8 cellular contexts compared by ENCODE assay signal in the genomic region with DNA sequence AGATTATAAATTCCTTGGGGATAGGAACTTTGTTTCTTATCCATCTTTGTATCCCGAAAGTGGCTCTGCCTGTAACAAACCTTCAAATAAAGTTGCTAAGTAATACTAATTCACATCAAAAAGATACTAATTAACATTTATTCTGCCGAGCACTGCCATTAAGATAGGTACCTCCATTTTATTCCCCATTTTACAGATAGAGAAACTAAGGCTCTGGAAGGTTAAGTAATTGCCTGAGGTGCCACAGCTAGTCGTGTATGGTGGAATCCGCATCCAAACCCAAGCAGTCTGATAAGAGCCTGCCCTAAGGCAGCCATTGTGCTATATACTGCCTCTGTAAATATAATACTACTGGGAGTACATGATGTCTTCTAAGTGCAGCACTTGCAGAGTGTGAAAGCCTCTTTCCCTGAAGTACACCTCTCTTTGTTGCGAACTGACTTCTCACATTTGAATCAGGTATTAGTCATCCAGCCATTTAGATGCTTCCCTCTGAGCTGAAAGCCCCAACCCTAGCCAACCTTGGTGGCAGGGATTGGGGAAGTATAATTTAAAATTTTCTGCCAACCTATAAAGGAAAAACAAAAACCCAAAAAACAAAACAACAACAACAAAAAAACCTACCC.
A peak's percentile ranks its signal among the peaks of the same experiment; 100 is the strongest.
DNase-seq lines count a peak whose midpoint lies in the region; ATAC-seq and TF ChIP-seq lines count a peak whose summit lies in the region.

No MANE protein-coding gene starts in this region.

- peaks cover 16 to 35% (median 27%) of the 10 kb centered on the region in 4 donors for H3K4me1 ChIP-seq in upper lobe of left lung

- H3K4me3 Mint-ChIP-seq in activated T-cell treated with anti-CD3 and anti-CD28 coated beads, Interleukin-2, amount 50 U/mL, for 72 hours: peak overlapping the region; percentile 78 to 93
- H3K4me3 Mint-ChIP-seq in T-helper 1 cell treated with Interleukin-12 subunit alpha and Interleukin-12 subunit beta and Interleukin-4 antibody, amounts not matched to agents 30 μg/mL and 1 μg/mL, for 36 hours: peak overlapping the region; percentile 52
- peak overlapping the region; percentile 5 to 69 (median 65) for H3K4me3 Mint-ChIP-seq in immature natural killer cell

- peak overlapping the region; percentile 83 to 87 (median 85) for H3K27ac ChIP-seq in upper lobe of left lung

- H3K27ac Mint-ChIP-seq in activated T-cell treated with anti-CD3 and anti-CD28 coated beads, Interleukin-2, amount 50 U/mL, for 72 hours: peak overlapping the region; percentile 99
- peak overlapping the region; percentile 94 for H3K27ac Mint-ChIP-seq in T-helper 1 cell treated with Interleukin-12 subunit alpha and Interleukin-12 subunit beta and Interleukin-4 antibody, amounts not matched to agents 30 μg/mL and 1 μg/mL, for 36 hours
- peak overlapping the region in 3 of 6 donors; percentile 61 to 66 (median 64) for H3K27ac Mint-ChIP-seq in immature natural killer cell

- peaks cover 73% of the 10 kb centered on the region for H3K4me1 Mint-ChIP-seq in activated T-cell treated with anti-CD3 and anti-CD28 coated beads, Interleukin-2, amount 50 U/mL, for 72 hours (ENCODE audit: low read depth)
- peaks cover 53% of the 10 kb centered on the region for H3K4me1 Mint-ChIP-seq in T-helper 1 cell treated with Interleukin-12 subunit alpha and Interleukin-12 subunit beta and Interleukin-4 antibody, amounts not matched to agents 30 μg/mL and 1 μg/mL, for 36 hours (ENCODE audit: low read depth)
- H3K4me1 Mint-ChIP-seq in immature natural killer cell: peaks cover 19 to 23% of the 10 kb centered on the region in 2 donors

- DNase-seq in activated T-cell treated with anti-CD3 and anti-CD28 coated beads, Interleukin-2, amount 50 U/mL, for 72 hours: peak in 1 of 2 donors; percentile 35
- DNase-seq in activated T-cell treated with anti-CD3 and anti-CD28 coated beads for 4 hours: no peak
- no peak for DNase-seq in immature natural killer cell
- peak in 1 of 2 donors; percentile 54 for DNase-seq in upper lobe of left lung
- no peak for DNase-seq in activated CD4-positive, alpha-beta T cell treated with anti-CD3 and anti-CD28 coated beads, Interleukin-2, amount 50 U/mL, for 1 hour
- no peak for DNase-seq in activated gamma-delta T cell (lab: John Stamatoyannopoulos, UW)

- peak in 1 of 4 donors; percentile 20 for TF ChIP-seq POLR2A in upper lobe of left lung (IDR thresholded peaks at IDR 0.05)

- TF ChIP-seq EP300 in upper lobe of left lung (IDR thresholded peaks at IDR 0.05): peak in 2 of 4 donors; percentile 56 to 81

- no peaks in the 10 kb centered on the region for H3K9me3 ChIP-seq in upper lobe of left lung

- H3K9me3 Mint-ChIP-seq in activated T-cell treated with anti-CD3 and anti-CD28 coated beads, Interleukin-2, amount 50 U/mL, for 72 hours: no peaks in the 10 kb centered on the region
- H3K9me3 Mint-ChIP-seq in T-helper 1 cell treated with Interleukin-12 subunit alpha and Interleukin-12 subunit beta and Interleukin-4 antibody, amounts not matched to agents 30 μg/mL and 1 μg/mL, for 36 hours: no peaks in the 10 kb centered on the region
- no peaks in the 10 kb centered on the region for H3K9me3 Mint-ChIP-seq in immature natural killer cell

- WGBS in upper lobe of left lung, 2 donors: 76 to 79% methylated on average over 5 of the region's 5 CpGs

- H3K27me3 Mint-ChIP-seq in activated T-cell treated with anti-CD3 and anti-CD28 coated beads, Interleukin-2, amount 50 U/mL, for 72 hours (ENCODE audit: low read depth): no peaks in the 10 kb centered on the region
- no peaks in the 10 kb centered on the region for H3K27me3 Mint-ChIP-seq in T-helper 1 cell treated with Interleukin-12 subunit alpha and Interleukin-12 subunit beta and Interleukin-4 antibody, amounts not matched to agents 30 μg/mL and 1 μg/mL, for 36 hours (ENCODE audit: low read depth)
- H3K27me3 Mint-ChIP-seq in immature natural killer cell (ENCODE audit: low read depth in 3 of 3): peaks cover 0 to 14% (median 4%) of the 10 kb centered on the region in 3 donors

- no peak overlapping the region for H3K4me3 ChIP-seq in upper lobe of left lung

- no peak for TF ChIP-seq CTCF in upper lobe of left lung (IDR thresholded peaks at IDR 0.05)

- H3K36me3 ChIP-seq in upper lobe of left lung: no peaks in the 10 kb centered on the region

- H3K27me3 ChIP-seq in upper lobe of left lung: no peaks in the 10 kb centered on the region

- ATAC-seq in activated T-cell treated with anti-CD3 and anti-CD28 coated beads, Interleukin-2, amount 50 U/mL, for 72 hours (replicated peaks in 1 of 2): peak; percentile 77 to 78
- ATAC-seq in upper lobe of left lung (ENCODE audit: low FRiP score in 2 of 2) (peak in 1 of 2 donors; percentile 80), HG03439 (IDR thresholded peaks at IDR 0.05; ENCODE audit: unreplicated experiment) (no peak)

- H3K36me3 Mint-ChIP-seq in activated T-cell treated with anti-CD3 and anti-CD28 coated beads, Interleukin-2, amount 50 U/mL, for 72 hours (ENCODE audit: insufficient read depth in 2 of 2): no peaks in the 10 kb centered on the region
- H3K36me3 Mint-ChIP-seq in T-helper 1 cell treated with Interleukin-12 subunit alpha and Interleukin-12 subunit beta and Interleukin-4 antibody, amounts not matched to agents 30 μg/mL and 1 μg/mL, for 36 hours (ENCODE audit: low read depth): no peaks in the 10 kb centered on the region
- no peaks in the 10 kb centered on the region for H3K36me3 Mint-ChIP-seq in immature natural killer cell
